13 cellular contexts compared by ENCODE assay signal in genomic region chr5:177189965-177190364, GRCh38. TPM values are rescaled to one million over a fixed set of nuclear protein-coding genes. Genes with fewer than 3 reads are reported as not detected.
A peak's percentile ranks its signal among the peaks of the same experiment; 100 is the strongest.
DNase-seq lines count a peak whose midpoint lies in the region; ATAC-seq and TF ChIP-seq lines count a peak whose summit lies in the region.
"Had no signal": no experiment of that assay in that cellular context is flagged by ENCODE, and none has a peak within 500 bp of the region (broad histone marks: within the 10 kb centered on the region; RNA-seq: fewer than 3 reads in every experiment).

No MANE protein-coding gene starts in this region.

- no peak overlapping the region for H3K27ac ChIP-seq in CD4-positive, alpha-beta T cell (ENCODE audit: low read depth, low read length)

- peaks cover 32% of the 10 kb centered on the region for H3K4me1 Mint-ChIP-seq in CD4-positive, alpha-beta T cell (ENCODE audit: low read depth)
- H3K4me1 Mint-ChIP-seq in WTC11 (peaks cover 2% of the 10 kb centered on the region), mesothelial cell of epicardium (peaks cover 11% of the 10 kb centered on the region)
- H3K4me1 Mint-ChIP-seq in T-helper 2 cell treated with Interferon-gamma antibody and Interleukin-4, amounts not matched to agents 5 μg/mL and 100 μg/mL, for 36 hours (ENCODE audit: low read depth) = peaks cover 8% of the 10 kb centered on the region
- H3K4me1 Mint-ChIP-seq: CD14-positive monocyte had no signal

- CTCF ChIA-PET in CD4-positive, alpha-beta T cell (lab: Charles Lee) = no interaction called here
- CTCF ChIA-PET in WTC11 (lab: Charles Lee) = interaction anchor here (1.1 kb wide), 1 partner anchor 177 kb away, joined by 3 read pairs; no protein-coding TSS in a partner anchor

- H3K36me3 Mint-ChIP-seq in CD4-positive, alpha-beta T cell (ENCODE audit: low read depth) = peaks cover 43% of the 10 kb centered on the region
- peaks cover 25% of the 10 kb centered on the region for H3K36me3 Mint-ChIP-seq in WTC11
- peaks cover 10% of the 10 kb centered on the region for H3K36me3 Mint-ChIP-seq in mesothelial cell of epicardium
- H3K36me3 Mint-ChIP-seq in T-helper 2 cell treated with Interferon-gamma antibody and Interleukin-4, amounts not matched to agents 5 μg/mL and 100 μg/mL, for 36 hours (ENCODE audit: low read depth) = peaks cover 22% of the 10 kb centered on the region

- no peaks in the 10 kb centered on the region for H3K27me3 Mint-ChIP-seq in CD4-positive, alpha-beta T cell
- H3K27me3 Mint-ChIP-seq in WTC11 (ENCODE audit: low read depth) (no peaks in the 10 kb centered on the region), mesothelial cell of epicardium (ENCODE audit: low read depth) (no peaks in the 10 kb centered on the region)
- no peaks in the 10 kb centered on the region for H3K27me3 Mint-ChIP-seq in T-helper 2 cell treated with Interferon-gamma antibody and Interleukin-4, amounts not matched to agents 5 μg/mL and 100 μg/mL, for 36 hours (ENCODE audit: low read depth)

- H3K9me3 Mint-ChIP-seq in CD4-positive, alpha-beta T cell = no peaks in the 10 kb centered on the region
- no peaks in the 10 kb centered on the region for H3K9me3 Mint-ChIP-seq in WTC11
- no peaks in the 10 kb centered on the region for H3K9me3 Mint-ChIP-seq in mesothelial cell of epicardium
- H3K9me3 Mint-ChIP-seq in T-helper 2 cell treated with Interferon-gamma antibody and Interleukin-4, amounts not matched to agents 5 μg/mL and 100 μg/mL, for 36 hours = no peaks in the 10 kb centered on the region
- H3K9me3 Mint-ChIP-seq: CD14-positive monocyte had no signal

- H3K27me3 ChIP-seq in CD4-positive, alpha-beta T cell (ENCODE audit: control insufficient read depth, insufficient read depth, low read length) = no peaks in the 10 kb centered on the region

- no peak for ATAC-seq in CD4-positive, alpha-beta T cell (ENCODE audit: poor library complexity)
- no peak for ATAC-seq in WTC11

- no peak overlapping the region for H3K4me3 Mint-ChIP-seq in CD4-positive, alpha-beta T cell
- H3K4me3 Mint-ChIP-seq in WTC11 (no peak overlapping the region), mesothelial cell of epicardium (no peak overlapping the region)
- H3K4me3 Mint-ChIP-seq in T-helper 2 cell treated with Interferon-gamma antibody and Interleukin-4, amounts not matched to agents 5 μg/mL and 100 μg/mL, for 36 hours = no peak overlapping the region
- H3K4me3 Mint-ChIP-seq: CD14-positive monocyte had no signal

- intact Hi-C loops in CD4-positive, alpha-beta T cell (cut with DNase I, micrococcal nuclease) = no loop called here

- TF ChIP-seq CTCF in CD4-positive, alpha-beta T cell (IDR thresholded peaks at IDR 0.05) = no peak
- TF ChIP-seq CTCF in WTC11 (IDR thresholded peaks at IDR 0.05) = no peak
- TF ChIP-seq CTCF in mesothelial cell of epicardium (IDR thresholded peaks at IDR 0.05; ENCODE audit: unreplicated experiment) = no peak

- POLR2A ChIA-PET in CD4-positive, alpha-beta T cell (lab: Charles Lee) = no interaction called here
- POLR2A ChIA-PET in WTC11 (lab: Charles Lee) = no interaction called here

- H3K27ac Mint-ChIP-seq in CD4-positive, alpha-beta T cell = peak overlapping the region; percentile 77
- H3K27ac Mint-ChIP-seq in WTC11 = peak overlapping the region; percentile 70
- peak overlapping the region; percentile 48 for H3K27ac Mint-ChIP-seq in mesothelial cell of epicardium
- H3K27ac Mint-ChIP-seq in T-helper 2 cell treated with Interferon-gamma antibody and Interleukin-4, amounts not matched to agents 5 μg/mL and 100 μg/mL, for 36 hours = no peak overlapping the region

- no peak for DNase-seq in CD4-positive, alpha-beta T cell
- peak; percentile 28 for DNase-seq in EL
- no peak for DNase-seq in WTC11 (ENCODE audit: low spot score)
- DNase-seq in mesothelial cell of epicardium (ENCODE audit: low spot score in 2 of 2, unreplicated experiment in 2 of 2) = no peak
- no peak for DNase-seq in CD1c-positive myeloid dendritic cell (ENCODE audit: extremely low spot score)
- no peak for DNase-seq in T-helper 2 cell treated with Interferon-gamma antibody and Interleukin-4, amounts not matched to agents 5 μg/mL and 100 μg/mL, for 36 hours (ENCODE audit: low spot score)
- no peak for DNase-seq in NCI-H1048 (lab: John Stamatoyannopoulos, UW)
- DNase-seq: Calu3, NCI-H1436 treated with DMSO at 0.1 percent for 48 hours, NCI-H2081, NCI-H510A treated with DMSO at 0.1 percent for 48 hours had no signal

- no peaks in the 10 kb centered on the region for H3K9me3 ChIP-seq in CD4-positive, alpha-beta T cell (ENCODE audit: control insufficient read depth, low read length)
- H3K9me3 ChIP-seq: HAP-1 had no signal

TF ChIP-seq in WTC11, 78 proteins besides CTCF, POLR2A, EP300 and RAD21:
- no peak for TF ChIP-seq ZNF219 (CRISPR knock-in tag; IDR thresholded peaks at IDR 0.05; ENCODE audit: borderline replicate concordance)
- TF ChIP-seq CREM (CRISPR knock-in tag; IDR thresholded peaks at IDR 0.05) = no peak
- TF ChIP-seq ZNF138 (CRISPR knock-in tag; conservative IDR thresholded peaks at IDR 0.05) = no peak
- TF ChIP-seq KAT7 (CRISPR knock-in tag; IDR thresholded peaks at IDR 0.05; ENCODE audit: borderline replicate concordance) = no peak
- no peak for TF ChIP-seq NFE2L1 (CRISPR knock-in tag; IDR thresholded peaks at IDR 0.05)
- TF ChIP-seq, protein P1, sequence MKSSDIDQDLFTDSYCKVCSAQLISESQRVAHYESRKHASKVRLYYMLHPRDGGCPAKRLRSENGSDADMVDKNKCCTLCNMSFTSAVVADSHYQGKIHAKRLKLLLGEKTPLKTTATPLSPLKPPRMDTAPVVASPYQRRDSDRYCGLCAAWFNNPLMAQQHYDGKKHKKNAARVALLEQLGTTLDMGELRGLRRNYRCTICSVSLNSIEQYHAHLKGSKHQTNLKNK (CRISPR knock-in tag; IDR thresholded peaks at IDR 0.05) = no peak
- no peak for TF ChIP-seq NR2C2 (CRISPR knock-in tag; IDR thresholded peaks at IDR 0.05)
- TF ChIP-seq TCF7 (CRISPR knock-in tag; IDR thresholded peaks at IDR 0.05; ENCODE audit: low read depth) = no peak
- TF ChIP-seq GTF2I (CRISPR knock-in tag; conservative IDR thresholded peaks at IDR 0.05) = no peak
- TF ChIP-seq TEAD4 (CRISPR knock-in tag; IDR thresholded peaks at IDR 0.05) = no peak
- no peak for TF ChIP-seq GRHL2 (CRISPR knock-in tag; IDR thresholded peaks at IDR 0.05; ENCODE audit: insufficient replicate concordance, severe bottlenecking)
- TF ChIP-seq NFYB (CRISPR knock-in tag; conservative IDR thresholded peaks at IDR 0.05; ENCODE audit: low read depth) = no peak
- no peak for TF ChIP-seq ZBTB21 (CRISPR knock-in tag; IDR thresholded peaks at IDR 0.05; ENCODE audit: borderline replicate concordance)
- TF ChIP-seq ZNF121 (CRISPR knock-in tag; IDR thresholded peaks at IDR 0.05) = no peak
- TF ChIP-seq MXD4 (CRISPR knock-in tag; IDR thresholded peaks at IDR 0.05; ENCODE audit: borderline replicate concordance) = no peak
- TF ChIP-seq ZNF416 (CRISPR knock-in tag; IDR thresholded peaks at IDR 0.05) = no peak
- TF ChIP-seq USF1 (CRISPR knock-in tag; IDR thresholded peaks at IDR 0.05) = no peak

RNA-seq across cellular contexts. Expression of gene NSD1, which starts 56.4 kb away (rescaled TPM):
- total RNA-seq in CD4-positive, alpha-beta T cell = 10 to 100 TPM; 87.6 to 93.3 TPM
- total RNA-seq in WTC11 (2021) (144 to 153 TPM (median 148 TPM) in 3 replicates), mesothelial cell of epicardium (153 to 164 TPM (median 161 TPM) in 3 replicates)
